ENCODE assay signal across 8 cellular contexts in the genomic region with DNA sequence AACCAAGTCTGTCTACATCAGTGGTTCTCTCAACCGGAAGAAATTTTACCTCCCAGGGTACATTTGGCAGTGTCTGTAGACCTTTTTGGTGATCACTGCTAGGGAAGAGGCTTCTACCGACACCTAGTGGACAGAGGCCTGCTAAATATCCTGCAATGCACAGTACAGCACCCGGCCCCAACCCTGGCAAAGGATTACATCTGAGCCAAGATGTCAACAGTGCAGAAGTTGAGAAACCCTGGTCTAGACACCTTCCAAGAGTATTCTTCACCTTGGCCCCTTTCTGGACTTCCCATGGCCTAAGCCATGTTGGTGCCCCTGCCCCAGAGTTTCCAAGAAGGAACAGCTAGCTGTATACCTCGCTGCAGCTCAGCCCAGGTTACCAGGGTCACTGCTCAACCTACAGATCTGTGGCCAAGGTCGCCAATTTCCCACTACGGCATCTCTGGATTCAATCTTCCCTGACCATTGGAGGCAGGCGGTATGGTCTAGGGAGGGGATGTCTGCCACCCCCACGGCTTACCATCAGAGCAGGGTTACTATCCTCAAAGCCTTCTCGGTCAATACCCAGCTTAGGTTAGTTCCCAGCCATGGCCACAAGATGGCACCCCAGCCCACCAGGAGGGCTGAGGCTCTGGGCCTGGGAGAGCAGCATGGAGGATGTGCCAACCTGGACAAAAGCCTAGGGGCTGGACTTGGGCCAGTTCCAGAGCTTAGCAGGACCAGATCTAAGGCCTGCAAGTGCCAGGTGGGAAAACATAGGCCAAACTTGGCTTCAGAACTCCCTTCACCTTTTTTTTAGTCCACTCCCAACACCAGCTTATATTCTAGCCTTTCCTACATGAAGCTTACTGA. TPM values are rescaled to one million over a fixed set of nuclear protein-coding genes. Genes with fewer than 3 reads are reported as not detected.
DNase-seq lines count a peak whose midpoint lies in the region; ATAC-seq, FAIRE-seq and TF ChIP-seq lines count a peak whose summit lies in the region.

No MANE protein-coding gene starts in this region.

- no peaks in the 10 kb centered on the region for H3K36me3 ChIP-seq in HepG2 (replicated peaks in 1 of 2; ENCODE audit: control insufficient read depth in 1 of 2, insufficient read depth in 2 of 2, low read length in 2 of 2)

- H3K4me1 Mint-ChIP-seq in chondrocyte (ENCODE audit: low read depth) = peaks cover 4% of the 10 kb centered on the region

- peak; percentile 90 for TF ChIP-seq CTCF in chondrocyte (IDR thresholded peaks at IDR 0.05)
- peak; percentile 95 for TF ChIP-seq CTCF in HepG2 (CRISPR knock-in tag; IDR thresholded peaks at IDR 0.05)

- no TSS peak for BruUV-seq in HepG2 (replicated peaks; lab: Mats Ljungman, UMichigan)

- POLR2A ChIA-PET in HepG2 (lab: Yijun Ruan, JAX) = interaction anchor here (1.1 to 1.3 kb wide), 2 partner anchors 247 to 255 kb away, joined by 3 to 7 read pairs; no protein-coding TSS in a partner anchor

- H3K9me3 ChIP-seq in HepG2 (ENCODE audit: low read length) = no peaks in the 10 kb centered on the region

- no peak overlapping the region for H2AFZ ChIP-seq in HepG2 (ENCODE audit: low read length)

- H3K27me3 ChIP-seq in HepG2 (ENCODE audit: control insufficient read depth in 1 of 2, insufficient read depth in 2 of 2, low read length in 2 of 2) = peaks cover 5 to 21% of the 10 kb centered on the region in 2 experiments; a peak in 3 of 5 replicates

- peaks cover 42% of the 10 kb centered on the region for H3K27me3 Mint-ChIP-seq in chondrocyte (ENCODE audit: low read depth)

- H3K4me3 ChIP-seq in HepG2 (replicated peaks in 1 of 3; ENCODE audit: insufficient read depth in 1 of 3, low read depth in 2 of 3, low read length in 3 of 3) = no peak overlapping the region

- H3K4me2 ChIP-seq in HepG2 (ENCODE audit: low read depth, low read length) = no peak overlapping the region

- FAIRE-seq in HepG2 (lab: Jason Lieb, UNC) = peak; percentile 82

- WGBS in HepG2 (ENCODE audit: low lambda C conversion rate) = 3% methylated on average over 7 of the region's 9 CpGs

- H3K9ac ChIP-seq in HepG2 (ENCODE audit: insufficient read depth, low read depth, low read length) = no peak overlapping the region

- no peaks in the 10 kb centered on the region for H3K9me3 Mint-ChIP-seq in chondrocyte (ENCODE audit: low read depth)

- TF ChIP-seq POLR2A in HepG2 (IDR thresholded peaks at IDR 0.05; ENCODE audit: insufficient read depth in 1 of 2, low read depth in 2 of 2, low read length in 2 of 2) = no peak

- no peak overlapping the region for H3K27ac ChIP-seq in HepG2 (ENCODE audit: extremely low read length, insufficient read depth, low read length)

- H4K20me1 ChIP-seq in HepG2 (ENCODE audit: insufficient read depth, low read length) = 0 out of 2 replicates have a peak, but pooled peaks cover 4% of the 10 kb centered on the region

- H3K79me2 ChIP-seq in HepG2 (ENCODE audit: insufficient read depth, low read length) = no peaks in the 10 kb centered on the region

- TF ChIP-seq RAD21 in HepG2 (CRISPR knock-in tag; IDR thresholded peaks at IDR 0.05) = peak; percentile 81

- H3K36me3 Mint-ChIP-seq in chondrocyte (ENCODE audit: low read depth) = no peaks in the 10 kb centered on the region

- in situ Hi-C loops in HepG2 (cut with HindIII; ENCODE audit: extremely low pct_ligation_motif_present, low pct_unique_long_range_greater_than_20kb) = no loop called here

- no peaks in the 10 kb centered on the region for H3K4me1 ChIP-seq in HepG2 (ENCODE audit: insufficient read depth, low read length)

- intact Hi-C loops in HepG2 (cut with micrococcal nuclease; ENCODE audit: unreplicated experiment) = loop anchor here (1.0 to 2.0 kb wide), 4 partner anchors 29 to 247 kb away; no protein-coding TSS in a partner anchor

- H3K4me3 Mint-ChIP-seq in chondrocyte (ENCODE audit: unreplicated experiment) = no peak overlapping the region

- CTCF ChIA-PET in HepG2 (lab: Yijun Ruan, JAX; ENCODE audit: low intra/inter-chr PET ratio, low total read pairs) = interaction anchor here (0.7 to 3.5 kb wide), 8 partner anchors 9 to 248 kb away, joined by 3 to 40 read pairs (median 3); no protein-coding TSS in a partner anchor

- DNase-seq in C1 segment of cervical spinal cord (lab: John Stamatoyannopoulos, UW) = peak; percentile 31 to 98 (median 72)
- peak; percentile 63 for DNase-seq in NCI-H460 (ENCODE audit: extremely low read depth, low read depth)
- DNase-seq in activated CD4-positive, CD25-positive, alpha-beta regulatory T cell treated with anti-CD3 and anti-CD28 coated beads, Interleukin-2, amount 50 U/mL, for 72 hours = peak; percentile 75
- DNase-seq in chondrocyte (ENCODE audit: low spot score) = no peak
- DNase-seq in HepG2 (ENCODE audit: low spot score) = peak; percentile 64
- DNase-seq in stimulated activated CD4-positive, alpha-beta T cell treated with anti-CD3 and anti-CD28 coated beads, TNF-alpha, amount 100 ng/mL, for 48 hours (ENCODE audit: low read depth in 3 of 3) = peak; percentile 45 to 63 (median 48)

- ATAC-seq in GM19328 (IDR thresholded peaks at IDR 0.05; ENCODE audit: unreplicated experiment) (peak; percentile 65), HG03432 (IDR thresholded peaks at IDR 0.05; ENCODE audit: unreplicated experiment) (peak; percentile 86), HepG2 (peak; percentile 87)

- H3K27ac Mint-ChIP-seq in chondrocyte (ENCODE audit: unreplicated experiment) = no peak overlapping the region

- no peak for TF ChIP-seq EP300 in HepG2 (IDR thresholded peaks at IDR 0.05; ENCODE audit: low read depth in 2 of 2, low read length in 2 of 2)
- TF ChIP-seq EP300 in HepG2 (CRISPR knock-in tag; IDR thresholded peaks at IDR 0.05; ENCODE audit: borderline replicate concordance) = no peak

TF ChIP-seq in HepG2, 621 proteins besides CTCF, POLR2A, EP300 and RAD21 (continues in another document):
- TF ChIP-seq, protein P1, sequence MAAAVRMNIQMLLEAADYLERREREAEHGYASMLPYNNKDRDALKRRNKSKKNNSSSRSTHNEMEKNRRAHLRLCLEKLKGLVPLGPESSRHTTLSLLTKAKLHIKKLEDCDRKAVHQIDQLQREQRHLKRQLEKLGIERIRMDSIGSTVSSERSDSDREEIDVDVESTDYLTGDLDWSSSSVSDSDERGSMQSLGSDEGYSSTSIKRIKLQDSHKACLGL (CRISPR knock-in tag; IDR thresholded peaks at IDR 0.05) = 0 out of 2 replicates have a peak, but pooled peaks have one; percentile 19

RNA-seq across cellular contexts. Expression of a gene that starts 3.7 kb away (rescaled TPM):
- not detected in 2 replicates for total RNA-seq in NCI-H460 (2014; rRNA removed; shearing (Covaris generic))
- not detected in 2 replicates for polyA plus RNA-seq in NCI-H460 (2014; cell fraction: nucleus; rRNA removed)
- 0.07 to 0.20 TPM in 2 of 3 replicates, not detected in the other for total RNA-seq in chondrocyte
- 0.03 and 0.04 TPM in 2 replicates for total RNA-seq in HepG2 (2016; rRNA removed; fragmentation: Illumina TruSeq; extraction: Trizol)
- not detected in 2 replicates for total RNA-seq in HepG2 (2016; cell fraction: cytosol; rRNA removed; fragmentation: Illumina TruSeq; extraction: Trizol; ENCODE audit: low read depth)
- total RNA-seq in HepG2 (2016; cell fraction: insoluble cytoplasmic fraction; rRNA removed; fragmentation: Illumina TruSeq; extraction: Trizol) = 0.04 and 0.06 TPM in 2 replicates
- total RNA-seq in HepG2 (2016; cell fraction: membrane; rRNA removed; fragmentation: Illumina TruSeq; extraction: Trizol) = 0.03 and 0.10 TPM in 2 replicates
- total RNA-seq in HepG2 (2016; cell fraction: nucleus; rRNA removed; fragmentation: Illumina TruSeq; extraction: Trizol) = 0.34 and 0.38 TPM in 2 replicates
- polyA plus RNA-seq in HepG2 (2011; rRNA removed) = 0.01 TPM in 1 of 2 replicates, not detected in the other
- not detected in 2 replicates for polyA plus RNA-seq in HepG2 (2011; cell fraction: cytosol; rRNA removed)
- 0.16 and 0.19 TPM in 2 replicates for polyA plus RNA-seq in HepG2 (2011; cell fraction: nucleus; rRNA removed)
- 0.11 and 0.51 TPM in 2 replicates for polyA plus RNA-seq in HepG2 (2012)
- polyA plus RNA-seq in HepG2 (2016; cell fraction: cytosol; fragmentation: Illumina TruSeq; extraction: Trizol; ENCODE audit: low read depth) = 0.02 TPM in 1 of 2 replicates, not detected in the other
- 0.07 TPM in 1 of 2 replicates, not detected in the other for polyA plus RNA-seq in HepG2 (2016; cell fraction: insoluble cytoplasmic fraction; fragmentation: Illumina TruSeq; extraction: Trizol; ENCODE audit: low read depth)
- polyA plus RNA-seq in HepG2 (2016; cell fraction: membrane; fragmentation: Illumina TruSeq; extraction: Trizol; ENCODE audit: low read depth) = 0.02 TPM in 1 of 2 replicates, not detected in the other
- 0.36 and 0.99 TPM in 2 replicates for polyA plus RNA-seq in HepG2 (2016; cell fraction: nucleus; fragmentation: Illumina TruSeq; extraction: Trizol; ENCODE audit: insufficient read depth, low read depth)
- polyA minus RNA-seq in HepG2 (2011; rRNA and poly(A)+ RNA removed; ENCODE audit: low replicate concordance) = not detected in 2 replicates
- polyA minus RNA-seq in HepG2 (2011; cell fraction: cytosol; rRNA and poly(A)+ RNA removed) = not detected in 2 replicates
- 0.39 and 0.50 TPM in 2 replicates for polyA minus RNA-seq in HepG2 (2011; cell fraction: nucleus; rRNA and poly(A)+ RNA removed)

RNA-seq across cellular contexts. Expression of a gene that starts 11.5 kb away (rescaled TPM):
- 0.15 TPM in 1 of 2 replicates, not detected in the other for total RNA-seq in NCI-H460 (2014; rRNA removed; shearing (Covaris generic))
- not detected in 2 replicates for polyA plus RNA-seq in NCI-H460 (2014; cell fraction: nucleus; rRNA removed)
- total RNA-seq in chondrocyte (not detected in 3 replicates), HepG2 (2016; rRNA removed; fragmentation: Illumina TruSeq; extraction: Trizol) (not detected in 2 replicates)
- total RNA-seq in HepG2 (2016; cell fraction: cytosol; rRNA removed; fragmentation: Illumina TruSeq; extraction: Trizol; ENCODE audit: low read depth) = not detected in 2 replicates
- total RNA-seq in HepG2 (2016; cell fraction: insoluble cytoplasmic fraction; rRNA removed; fragmentation: Illumina TruSeq; extraction: Trizol) = not detected in 2 replicates
- not detected in 2 replicates for total RNA-seq in HepG2 (2016; cell fraction: membrane; rRNA removed; fragmentation: Illumina TruSeq; extraction: Trizol)
- total RNA-seq in HepG2 (2016; cell fraction: nucleus; rRNA removed; fragmentation: Illumina TruSeq; extraction: Trizol) = not detected in 2 replicates
- polyA plus RNA-seq in HepG2 (2011; rRNA removed) = not detected in 2 replicates
- polyA plus RNA-seq in HepG2 (2011; cell fraction: cytosol; rRNA removed) = not detected in 2 replicates
- polyA plus RNA-seq in HepG2 (2011; cell fraction: nucleus; rRNA removed) = not detected in 2 replicates
- not detected in 2 replicates for polyA plus RNA-seq in HepG2 (2012)
- not detected in 2 replicates for polyA plus RNA-seq in HepG2 (2016; cell fraction: cytosol; fragmentation: Illumina TruSeq; extraction: Trizol; ENCODE audit: low read depth)
- not detected in 2 replicates for polyA plus RNA-seq in HepG2 (2016; cell fraction: insoluble cytoplasmic fraction; fragmentation: Illumina TruSeq; extraction: Trizol; ENCODE audit: low read depth)
- not detected in 2 replicates for polyA plus RNA-seq in HepG2 (2016; cell fraction: membrane; fragmentation: Illumina TruSeq; extraction: Trizol; ENCODE audit: low read depth)
- polyA plus RNA-seq in HepG2 (2016; cell fraction: nucleus; fragmentation: Illumina TruSeq; extraction: Trizol; ENCODE audit: insufficient read depth, low read depth) = not detected in 2 replicates
- not detected in 2 replicates for polyA minus RNA-seq in HepG2 (2011; rRNA and poly(A)+ RNA removed; ENCODE audit: low replicate concordance)
- polyA minus RNA-seq in HepG2 (2011; cell fraction: cytosol; rRNA and poly(A)+ RNA removed) = not detected in 2 replicates
- not detected in 2 replicates for polyA minus RNA-seq in HepG2 (2011; cell fraction: nucleus; rRNA and poly(A)+ RNA removed)
